ENCODE assay signal across 12 cellular contexts in the genomic region with DNA sequence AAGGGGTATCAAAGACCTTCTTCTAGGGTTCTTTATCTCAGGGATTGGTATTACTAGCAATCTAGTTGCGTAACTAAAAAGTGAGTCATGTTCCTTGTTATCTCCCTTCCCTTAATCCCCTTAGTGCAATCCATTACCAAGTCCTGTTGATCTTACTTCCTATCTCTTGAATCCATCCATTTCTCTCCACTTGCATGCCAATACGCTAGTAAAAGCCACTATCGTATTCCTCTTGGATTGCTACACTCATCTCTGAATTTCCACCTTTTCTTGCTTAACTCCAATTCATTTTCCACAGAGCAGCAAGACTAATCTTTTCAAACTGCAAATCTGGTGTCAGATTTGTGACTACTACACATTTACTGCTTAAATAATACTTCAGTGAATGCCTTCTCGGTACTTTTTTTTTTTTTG. TPM values are rescaled to one million over a fixed set of nuclear protein-coding genes. Genes with fewer than 3 reads are reported as not detected.
DNase-seq lines count a peak whose midpoint lies in the region; ATAC-seq lines count a peak whose summit lies in the region.
"Had no signal": no experiment of that assay in that cellular context is flagged by ENCODE, and none has a peak within 500 bp of the region (broad histone marks: within the 10 kb centered on the region; RNA-seq: fewer than 3 reads in every experiment).

No MANE protein-coding gene starts in this region.

- peak overlapping the region; percentile 10 to 94 (median 29) for H3K4me3 Mint-ChIP-seq in T-cell

- H3K36me3 Mint-ChIP-seq in T-cell, result peaks cover 51% of the 10 kb centered on the region

- DNase-seq in A172 (ENCODE audit: low spot score) (peak; percentile 75), GM03348 (ENCODE audit: low spot score) (peak; percentile 8), T-cell (no peak), fibroblast of peridontal ligament (ENCODE audit: extremely low read depth) (peak; percentile 23), NCI-H187 treated with DMSO at 0.1 percent for 48 hours (lab: John Stamatoyannopoulos, UW) (no peak), activated gamma-delta T cell (lab: John Stamatoyannopoulos, UW) (no peak), nucleus accumbens (lab: John Stamatoyannopoulos, UW) (no peak)
- DNase-seq: dorsolateral prefrontal cortex, NCI-H774 had no signal

- no peaks in the 10 kb centered on the region for H3K27me3 Mint-ChIP-seq in T-cell

- CTCF ChIA-PET in T-cell (lab: Charles Lee), result interaction anchor here in 1 of 2 donors (0.6 kb wide), 1 partner anchor 107 kb away, joined by 3 read pairs; no protein-coding TSS in a partner anchor

- no peak for ATAC-seq in T-cell (replicated peaks in 1 of 4)
- ATAC-seq in HG02870 (IDR thresholded peaks at IDR 0.05; ENCODE audit: unreplicated experiment), result no peak

- peak overlapping the region in 1 of 2 donors; percentile 31 for H3K27ac Mint-ChIP-seq in T-cell

- POLR2A ChIA-PET in T-cell (lab: Charles Lee), result no interaction called here

- no peaks in the 10 kb centered on the region for H3K9me3 Mint-ChIP-seq in T-cell

- peaks cover 57 to 83% (median 66%) of the 10 kb centered on the region in 3 donors for H3K4me1 Mint-ChIP-seq in T-cell

RNA-seq across cellular contexts. Expression of gene ADAT1, which starts 1.8 kb away (rescaled TPM):
- 95.5 and 117 TPM in 2 replicates for total RNA-seq in A172 (2014; rRNA removed; shearing (Covaris generic))
- 10 to 100 TPM; 62.9 to 79.2 (median 72.0) TPM for total RNA-seq in T-cell

RNA-seq across cellular contexts. Expression of gene KARS1, which starts 22.5 kb away (rescaled TPM):
- total RNA-seq in A172 (2014; rRNA removed; shearing (Covaris generic)), result 245 and 250 TPM in 2 replicates
- 100 to 1,000 TPM; 121 to 151 (median 128) TPM for total RNA-seq in T-cell

RNA-seq across cellular contexts. Expression of gene TERF2IP, which starts 22.6 kb away (rescaled TPM):
- total RNA-seq in A172 (2014; rRNA removed; shearing (Covaris generic)), result 74.8 and 81.3 TPM in 2 replicates
- 100 to 1,000 TPM in 1 of 5 donors, 10 to 100 TPM in 4; 86.0 to 104 (median 94.0) TPM for total RNA-seq in T-cell

RNA-seq across cellular contexts. Expression of gene CPHXL2, which starts 51.9 kb away (rescaled TPM):
- not detected in 2 replicates for total RNA-seq in A172 (2014; rRNA removed; shearing (Covaris generic))
- total RNA-seq in T-cell, result not detected
- total RNA-seq: dorsolateral prefrontal cortex; subcutaneous adipose tissue; T-helper 2 cell treated with Interferon-gamma antibody and Interleukin-4, amounts not matched to agents 100 ng/mL and 5 ng/mL, for 36 hours had no signal

RNA-seq across cellular contexts. Expression of gene GABARAPL2, which starts 58.7 kb away (rescaled TPM):
- 98.1 and 115 TPM in 2 replicates for total RNA-seq in A172 (2014; rRNA removed; shearing (Covaris generic))
- 10 to 100 TPM; 70.9 to 78.6 (median 76.4) TPM for total RNA-seq in T-cell

Comparison
In these comparisons a context has a peak if more than half of its experiments do, and no peak if none do; other contexts are left out.
1. DNase-seq: peak in A172 (single experiment), GM03348 (single experiment) and fibroblast of peridontal ligament (single experiment); none in T-cell (0 of 34), NCI-H187 treated with DMSO at 0.1 percent for 48 hours (single experiment), activated gamma-delta T cell (single experiment) and nucleus accumbens (0 of 56).